Comparison of ENCODE assay signal across 9 cellular contexts in genomic region chr10:99560277-99561126, GRCh38. TPM values are rescaled to one million over a fixed set of nuclear protein-coding genes. Genes with fewer than 3 reads are reported as not detected.
A peak's percentile ranks its signal among the peaks of the same experiment; 100 is the strongest.
DNase-seq lines count a peak whose midpoint lies in the region; ATAC-seq and TF ChIP-seq lines count a peak whose summit lies in the region.
"Had no signal": no experiment of that assay in that cellular context is flagged by ENCODE, and none has a peak within 500 bp of the region (broad histone marks: within the 10 kb centered on the region; RNA-seq: fewer than 3 reads in every experiment).

No MANE protein-coding gene starts in this region.

- intact Hi-C loops in tibial artery (cut with DNase I; ENCODE audit: low total_unique reads): no loop called here

- H3K4me1 ChIP-seq in lung (ENCODE audit: control insufficient read depth in 2 of 2, insufficient read depth in 2 of 2, low read length in 2 of 2): no peaks in the 10 kb centered on the region
- no peaks in the 10 kb centered on the region for H3K4me1 ChIP-seq in tibial artery

- DNase-seq in NCI-H345 (lab: John Stamatoyannopoulos, UW) (peak; percentile 44), NCI-H345 treated with DMSO at 0.1 percent for 48 hours (lab: John Stamatoyannopoulos, UW; ENCODE audit: unreplicated experiment) (no peak), Kasumi-1 (lab: John Stamatoyannopoulos, UW) (peak; percentile 50 to 52), SW480 (ENCODE audit: low spot score) (peak; percentile 53), cardiac fibroblast (ENCODE audit: low read depth in 2 of 2) (peak; percentile 59 to 64), lung (ENCODE audit: low spot score) (peak; percentile 46), tibial artery (no peak), cerebellum (ENCODE audit: low spot score) (no peak)

- TF ChIP-seq CTCF in cardiac fibroblast (IDR thresholded peaks at IDR 0.05; ENCODE audit: low read depth, low read length) (peak; percentile 62), lung (IDR thresholded peaks at IDR 0.05; ENCODE audit: control extremely low read depth, extremely low read depth) (no peak), tibial artery (IDR thresholded peaks at IDR 0.05) (peak; percentile 48 to 49)

- no peak overlapping the region for H3K27ac ChIP-seq in lung (ENCODE audit: low read depth in 1 of 2, low read length in 1 of 2)
- H3K27ac ChIP-seq in tibial artery: no peak overlapping the region

- H3K4me3 ChIP-seq in cardiac fibroblast (replicated peaks in 1 of 2; ENCODE audit: low read depth in 2 of 2, low read length in 2 of 2): no peak overlapping the region
- no peak overlapping the region for H3K4me3 ChIP-seq in lung
- H3K4me3 ChIP-seq in tibial artery: no peak overlapping the region

- H3K27me3 ChIP-seq in lung (ENCODE audit: control insufficient read depth, insufficient read depth) (no peaks in the 10 kb centered on the region), tibial artery (peaks cover 0 to 21% of the 10 kb centered on the region in 2 donors)

- WGBS in lung, 2 donors: 43 to 52% methylated on average over 13 of the region's 13 CpGs

- H3K9me3 ChIP-seq in lung (ENCODE audit: control insufficient read depth in 2 of 2, insufficient read depth in 1 of 2, low read length in 1 of 2): no peaks in the 10 kb centered on the region
- H3K9me3 ChIP-seq in tibial artery: no peaks in the 10 kb centered on the region

- no peaks in the 10 kb centered on the region for H3K36me3 ChIP-seq in lung (ENCODE audit: control insufficient read depth in 2 of 2, insufficient read depth in 2 of 2, low read length in 2 of 2)
- H3K36me3 ChIP-seq in tibial artery: no peaks in the 10 kb centered on the region

- no peak for ATAC-seq in lung (ENCODE audit: insufficient read depth, low FRiP score)

RNA-seq across cellular contexts. Expression of gene NKX2-3, which starts 27.8 kb away (rescaled TPM):
- total RNA-seq in lung: not detected
- polyA plus RNA-seq in lung: not detected
- total RNA-seq in cerebellum: not detected
- polyA plus RNA-seq: urinary bladder had no signal

RNA-seq across cellular contexts. Expression of gene SLC25A28, which starts 59.7 kb away (rescaled TPM):
- 10 to 100 TPM; 31.1 to 47.9 TPM for total RNA-seq in lung
- 10 to 100 TPM; 47.2 to 86.9 TPM for polyA plus RNA-seq in lung
- total RNA-seq in cerebellum: 22.1 TPM

Comparison
In these comparisons a context has a peak if more than half of its experiments do, and no peak if none do; other contexts are left out.
1. DNase-seq: peak in NCI-H345 (single experiment), Kasumi-1 (2 of 2), SW480 (single experiment), cardiac fibroblast (2 of 2) and lung (single experiment); none in NCI-H345 treated with DMSO at 0.1 percent for 48 hours (single experiment), tibial artery (0 of 2) and cerebellum (single experiment).